Comparison of ENCODE assay signal across 23 cellular contexts in genomic region chr1:100313382-100313781, GRCh38.
"Had no signal": no experiment of that assay in that cellular context is flagged by ENCODE, and none has a peak within 500 bp of the region (broad histone marks: within the 10 kb centered on the region; RNA-seq: fewer than 3 reads in every experiment).

No MANE protein-coding gene starts in this region.

- H3K27me3 Mint-ChIP-seq: activated CD4-positive, alpha-beta memory T cell treated with anti-CD3 and anti-CD28 coated beads for 36 hours; activated naive CD8-positive, alpha-beta T cell treated with anti-CD3 and anti-CD28 coated beads for 36 hours; memory B cell had no signal

- H3K36me3 Mint-ChIP-seq: activated naive CD8-positive, alpha-beta T cell treated with anti-CD3 and anti-CD28 coated beads for 36 hours had no signal

- H3K9me3 ChIP-seq: pancreas, psoas muscle, thoracic aorta had no signal

- FAIRE-seq: frontal cortex, pancreas had no signal

- H3K36me3 ChIP-seq: pancreas, right atrium auricular region, spleen, thoracic aorta, upper lobe of left lung had no signal

- DNase-seq: activated CD4-positive, alpha-beta memory T cell treated with anti-CD3 and anti-CD28 coated beads for 36 hours; activated CD4-positive, alpha-beta T cell treated with anti-CD3 and anti-CD28 coated beads for 4 hours; activated CD4-positive, CD25-positive, alpha-beta regulatory T cell; activated naive CD4-positive, alpha-beta T cell treated with Interleukin-2 at 50 U/mL for 16 hours; activated naive CD8-positive, alpha-beta T cell treated with anti-CD3 and anti-CD28 coated beads for 36 hours; activated T-cell treated with anti-CD3 and anti-CD28 coated beads, Interleukin-2, amount 50 U/mL, for 48 hours; cerebellar nuclear complex; glutamatergic neuron; pancreas; psoas muscle; spleen; stimulated activated CD4-positive, alpha-beta T cell treated with anti-CD3 and anti-CD28 coated beads, Interleukin-4, amount 100 ng/mL, for 24 hours; stimulated activated naive CD4-positive, alpha-beta T cell treated with Interleukin-2 at 50 U/mL for 16 hours; T-helper 17 cell; upper lobe of left lung had no signal

- H3K4me1 Mint-ChIP-seq: activated naive CD8-positive, alpha-beta T cell treated with anti-CD3 and anti-CD28 coated beads for 36 hours; memory B cell; nephron; T-helper 17 cell had no signal

- H3K79me2 ChIP-seq: hepatocyte had no signal

- H3K4me1 ChIP-seq: pancreas, psoas muscle, right atrium auricular region, spleen, upper lobe of left lung had no signal

- H3K4me3 Mint-ChIP-seq: activated CD4-positive, alpha-beta memory T cell treated with anti-CD3 and anti-CD28 coated beads for 36 hours; activated naive CD8-positive, alpha-beta T cell treated with anti-CD3 and anti-CD28 coated beads for 36 hours; memory B cell; nephron; T-helper 17 cell had no signal

- H3K4me2 ChIP-seq: hepatocyte had no signal

- H3K27me3 ChIP-seq: hepatocyte, pancreas, right atrium auricular region, spleen, upper lobe of left lung had no signal

- H3K27ac Mint-ChIP-seq: activated CD4-positive, alpha-beta memory T cell treated with anti-CD3 and anti-CD28 coated beads for 36 hours; activated naive CD8-positive, alpha-beta T cell treated with anti-CD3 and anti-CD28 coated beads for 36 hours; memory B cell; nephron; T-helper 17 cell had no signal

- H3K4me3 ChIP-seq: coronary artery, hepatocyte, pancreas, psoas muscle, right atrium auricular region, spleen, thoracic aorta, upper lobe of left lung had no signal

- H3K27ac ChIP-seq: coronary artery, hepatocyte, pancreas, psoas muscle, right atrium auricular region, spleen, thoracic aorta, upper lobe of left lung had no signal

- ATAC-seq: esophagus mucosa, pancreas, psoas muscle, T-helper 17 cell had no signal

- H2AFZ ChIP-seq: hepatocyte had no signal
